Comparison of ENCODE assay signal across 33 cellular contexts in genomic region chr17:62595484-62595883, GRCh38.
"Had no signal": no experiment of that assay in that cellular context is flagged by ENCODE, and none has a peak within 500 bp of the region (broad histone marks: within the 10 kb centered on the region; RNA-seq: fewer than 3 reads in every experiment).

No MANE protein-coding gene starts in this region.

- FAIRE-seq: frontal cortex had no signal

- DNase-seq: activated B cell treated with CpG ODN at 0.5 μM for 24 hours; activated CD4-positive, alpha-beta memory T cell treated with anti-CD3 and anti-CD28 coated beads for 36 hours; activated CD4-positive, alpha-beta T cell treated with anti-CD3 and anti-CD28 coated beads for 36 hours; activated CD4-positive, alpha-beta T cell treated with anti-CD3 and anti-CD28 coated beads, Interleukin-2, amount 10 ng/mL, durations not matched to agents 24 days and 14 days; activated CD4-positive, CD25-positive, alpha-beta regulatory T cell treated with anti-CD3 and anti-CD28 coated beads, Interleukin-2, amount 50 U/mL, for 72 hours; activated CD8-positive, alpha-beta memory T cell treated with anti-CD3 and anti-CD28 coated beads, Interleukin-2, amount 10 ng/mL, durations not matched to agents 7 days and 5 days; activated CD8-positive, alpha-beta memory T cell treated with anti-CD3 and anti-CD28 coated beads, Interleukin-2, amount 50 U/mL, for 4 hours; activated CD8-positive, alpha-beta T cell treated with anti-CD3 and anti-CD28 coated beads, Interleukin-2, amount 10 ng/mL, durations not matched to agents 7 days and 5 days; activated gamma-delta T cell; activated naive CD4-positive, alpha-beta T cell; activated naive CD4-positive, alpha-beta T cell treated with anti-CD3 and anti-CD28 coated beads, Interleukin-2, amount 10 ng/mL, durations not matched to agents 7 days and 5 days; activated naive CD8-positive, alpha-beta T cell treated with anti-CD3 and anti-CD28 coated beads, Interleukin-2, amount 10 ng/mL, durations not matched to agents 7 days and 5 days; activated T-cell treated with anti-CD3 and anti-CD28 coated beads for 4 hours; activated T-cell treated with anti-CD3 and anti-CD28 coated beads, Interleukin-2, amount 50 U/mL, for 24 hours; activated T-cell treated with anti-CD3 and anti-CD28 coated beads, Interleukin-2, amount 50 U/mL, for 72 hours; central memory CD4-positive, alpha-beta T cell; cerebellar nuclear complex; dorsolateral prefrontal cortex; effector memory CD4-positive, alpha-beta T cell; endodermal cell; foreskin fibroblast; head of caudate nucleus; T-helper 1 cell; T-helper 17 cell; T1000; WERI-Rb-1 had no signal

- H3K4me3 ChIP-seq: ascending aorta, breast epithelium, cardiac muscle cell, coronary artery, dorsolateral prefrontal cortex had no signal

- H3K4me1 ChIP-seq: ascending aorta, breast epithelium had no signal

- H3K27ac ChIP-seq: ascending aorta, breast epithelium, cardiac muscle cell, coronary artery, dorsolateral prefrontal cortex, WERI-Rb-1 had no signal

- H3K27me3 ChIP-seq: ascending aorta, breast epithelium, cardiac muscle cell, dorsolateral prefrontal cortex had no signal

- ATAC-seq: activated CD4-positive, alpha-beta T cell treated with anti-CD3 and anti-CD28 coated beads for 36 hours; activated CD8-positive, alpha-beta memory T cell treated with anti-CD3 and anti-CD28 coated beads, Interleukin-2, amount 10 ng/mL, durations not matched to agents 7 days and 5 days; activated CD8-positive, alpha-beta T cell treated with anti-CD3 and anti-CD28 coated beads, Interleukin-2, amount 10 ng/mL, durations not matched to agents 7 days and 5 days; activated naive CD4-positive, alpha-beta T cell treated with anti-CD3 and anti-CD28 coated beads, Interleukin-2, amount 50 U/mL, for 72 hours; activated T-cell treated with anti-CD3 and anti-CD28 coated beads, Interleukin-2, amount 50 U/mL, for 72 hours; esophagus mucosa; T-helper 17 cell had no signal

- H3K9me3 ChIP-seq: ascending aorta, breast epithelium had no signal
